ENCODE assay signal across 1 cellular context in the genomic region with DNA sequence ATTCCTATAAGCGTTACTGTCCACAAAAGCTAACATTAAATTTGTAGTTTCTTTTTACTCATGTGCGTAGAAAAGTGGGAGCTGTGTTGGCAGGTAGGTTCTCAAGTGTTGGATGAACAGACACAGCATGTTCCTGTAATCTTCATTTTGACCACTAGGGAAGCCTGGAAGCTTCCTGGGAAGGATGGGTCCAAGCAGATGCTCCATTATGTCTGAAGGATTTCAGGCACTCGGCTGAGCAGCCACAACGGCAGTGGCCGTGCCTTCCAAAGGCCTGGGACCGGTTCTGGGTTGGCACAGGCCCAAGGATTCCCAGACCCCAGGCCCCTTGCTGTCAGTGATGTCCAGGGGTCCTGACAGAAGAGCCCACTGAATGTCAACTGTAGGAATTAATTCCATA.
TF ChIP-seq lines count a peak whose summit lies in the region.

No MANE protein-coding gene starts in this region.

TF ChIP-seq in HepG2, 621 proteins besides CTCF, POLR2A, EP300 and RAD21 (continued from another document):
- TF ChIP-seq NFATC3 (CRISPR knock-in tag; IDR thresholded peaks at IDR 0.05) (no peak), ZNF275 (CRISPR knock-in tag; IDR thresholded peaks at IDR 0.05; ENCODE audit: borderline replicate concordance) (no peak), SALL1 (CRISPR knock-in tag; IDR thresholded peaks at IDR 0.05) (no peak), MIER3 (CRISPR knock-in tag; IDR thresholded peaks at IDR 0.05; ENCODE audit: borderline replicate concordance) (no peak), ZNF691 (CRISPR knock-in tag; IDR thresholded peaks at IDR 0.05; ENCODE audit: borderline replicate concordance, low read depth) (no peak)
- TF ChIP-seq, protein P1, sequence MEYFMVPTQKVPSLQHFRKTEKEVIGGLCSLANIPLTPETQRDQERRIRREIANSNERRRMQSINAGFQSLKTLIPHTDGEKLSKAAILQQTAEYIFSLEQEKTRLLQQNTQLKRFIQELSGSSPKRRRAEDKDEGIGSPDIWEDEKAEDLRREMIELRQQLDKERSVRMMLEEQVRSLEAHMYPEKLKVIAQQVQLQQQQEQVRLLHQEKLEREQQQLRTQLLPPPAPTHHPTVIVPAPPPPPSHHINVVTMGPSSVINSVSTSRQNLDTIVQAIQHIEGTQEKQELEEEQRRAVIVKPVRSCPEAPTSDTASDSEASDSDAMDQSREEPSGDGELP (IDR thresholded peaks at IDR 0.05; ENCODE audit: borderline replicate concordance, low read depth) = no peak
